Comparison of ENCODE assay signal across 21 cellular contexts in genomic region chr17:16484445-16485169, GRCh38. TPM values are rescaled to one million over a fixed set of nuclear protein-coding genes. Genes with fewer than 3 reads are reported as not detected.
DNase-seq lines count a peak whose midpoint lies in the region; ATAC-seq and TF ChIP-seq lines count a peak whose summit lies in the region.
"Had no signal": no experiment of that assay in that cellular context is flagged by ENCODE, and none has a peak within 500 bp of the region (broad histone marks: within the 10 kb centered on the region; RNA-seq: fewer than 3 reads in every experiment).

No MANE protein-coding gene starts in this region.

- H4K20me1 ChIP-seq in fibroblast of lung (ENCODE audit: control insufficient read depth, extremely low read depth, insufficient read depth, low read length): no peaks in the 10 kb centered on the region

- no peak overlapping the region for H3K27ac ChIP-seq in fibroblast of lung (ENCODE audit: insufficient read depth, low read length)
- H3K27ac ChIP-seq in brain microvascular endothelial cell: no peak overlapping the region
- H3K27ac ChIP-seq: colonic mucosa had no signal

- H3K27me3 ChIP-seq in NT2/D1 (ENCODE audit: insufficient read depth, insufficient read length) (no peaks in the 10 kb centered on the region), fibroblast of lung (ENCODE audit: control insufficient read depth, insufficient read depth, low read length) (no peaks in the 10 kb centered on the region), brain microvascular endothelial cell (replicated peaks) (no peaks in the 10 kb centered on the region)
- H3K27me3 ChIP-seq: BE2C, colonic mucosa had no signal

- peak overlapping the region; percentile 49 for H3K9ac ChIP-seq in ES-I3 (ENCODE audit: low read depth, low read length)
- peak overlapping the region; percentile 50 for H3K9ac ChIP-seq in NT2/D1 (ENCODE audit: insufficient read length, low read depth)
- H3K9ac ChIP-seq in fibroblast of lung (ENCODE audit: insufficient read depth, low read length): no peak overlapping the region

- no peaks in the 10 kb centered on the region for H3K27me3 Mint-ChIP-seq in progenitor cell of endocrine pancreas
- H3K27me3 Mint-ChIP-seq in type B pancreatic cell: peaks cover 21% of the 10 kb centered on the region
- H3K27me3 Mint-ChIP-seq: activated naive CD8-positive, alpha-beta T cell had no signal

- no peak for ATAC-seq in HG02678 (IDR thresholded peaks at IDR 0.05; ENCODE audit: unreplicated experiment)

- H2AFZ ChIP-seq in fibroblast of lung (ENCODE audit: low read length): peak overlapping the region; percentile 80

- H3K4me1 ChIP-seq in ES-I3 (ENCODE audit: insufficient read depth, low read length): peaks cover 42% of the 10 kb centered on the region
- peaks cover 26% of the 10 kb centered on the region for H3K4me1 ChIP-seq in NT2/D1 (ENCODE audit: insufficient read depth, insufficient read length)
- peaks cover 15% of the 10 kb centered on the region for H3K4me1 ChIP-seq in fibroblast of lung (ENCODE audit: control insufficient read depth, extremely low read depth, insufficient read depth, low read length)
- H3K4me1 ChIP-seq: BE2C had no signal

- H3K27ac Mint-ChIP-seq in progenitor cell of endocrine pancreas (peak overlapping the region; percentile 69), type B pancreatic cell (no peak overlapping the region)
- H3K27ac Mint-ChIP-seq: activated naive CD8-positive, alpha-beta T cell had no signal

- peak overlapping the region; percentile 78 for H3K4me2 ChIP-seq in fibroblast of lung (ENCODE audit: extremely low read depth, insufficient read depth, low read length)

- H3K4me1 Mint-ChIP-seq in progenitor cell of endocrine pancreas (ENCODE audit: low read depth) (peaks cover 25% of the 10 kb centered on the region), type B pancreatic cell (ENCODE audit: unreplicated experiment) (peaks cover 21% of the 10 kb centered on the region)

- DNase-seq in NT2/D1 (ENCODE audit: low read depth, low spot score) (no peak), fibroblast of lung (ENCODE audit: low read depth in 2 of 2) (no peak), progenitor cell of endocrine pancreas (ENCODE audit: low spot score, unreplicated experiment) (no peak), foreskin melanocyte (no peak), type B pancreatic cell (ENCODE audit: extremely low spot score, unreplicated experiment) (no peak), brain microvascular endothelial cell (no peak)
- DNase-seq: activated CD4-positive, alpha-beta T cell treated with anti-CD3 and anti-CD28 coated beads for 1 hour; activated T-cell treated with anti-CD3 and anti-CD28 coated beads for 4 hours; BE2C; colonic mucosa; KG1; NCI-H1436 treated with DMSO at 0.1 percent for 48 hours; NCI-H524; RPMI8226; stimulated activated CD4-positive, alpha-beta T cell treated with anti-CD3 and anti-CD28 coated beads, Interleukin-2, amount 100 ng/mL, for 24 hours; stimulated activated CD8-positive, alpha-beta memory T cell treated with anti-CD3 and anti-CD28 coated beads, Interleukin-4, amount 100 ng/mL, for 48 hours; T-helper 1 cell; trophoblast cell had no signal

- H3K9me3 ChIP-seq in ES-I3 (ENCODE audit: control insufficient read depth, insufficient read depth, low read length) (no peaks in the 10 kb centered on the region), NT2/D1 (ENCODE audit: insufficient read depth, low read length) (no peaks in the 10 kb centered on the region), fibroblast of lung (ENCODE audit: control insufficient read depth, insufficient read depth, low read depth, low read length) (no peaks in the 10 kb centered on the region)
- H3K9me3 ChIP-seq: BE2C, colonic mucosa had no signal

- no peak overlapping the region for H3K4me3 ChIP-seq in NT2/D1 (ENCODE audit: insufficient read length, low read depth)
- peak overlapping the region in 2 of 4 experiments; percentile 14 to 45 for H3K4me3 ChIP-seq in fibroblast of lung (replicated peaks in 1 of 4; ENCODE audit: control extremely low read depth in 1 of 4, insufficient read depth in 1 of 4, low read depth in 3 of 4, low read length in 4 of 4)
- H3K4me3 ChIP-seq in brain microvascular endothelial cell (ENCODE audit: low read depth, low read length): no peak overlapping the region
- H3K4me3 ChIP-seq: colonic mucosa had no signal

- H3K79me2 ChIP-seq in fibroblast of lung (ENCODE audit: control insufficient read depth, insufficient read depth, low read length): no peaks in the 10 kb centered on the region

- H3K9me3 Mint-ChIP-seq in progenitor cell of endocrine pancreas (ENCODE audit: low read depth): no peaks in the 10 kb centered on the region
- no peaks in the 10 kb centered on the region for H3K9me3 Mint-ChIP-seq in type B pancreatic cell

- H3K4me3 Mint-ChIP-seq in progenitor cell of endocrine pancreas (ENCODE audit: low read depth): peak overlapping the region; percentile 47
- no peak overlapping the region for H3K4me3 Mint-ChIP-seq in type B pancreatic cell
- H3K4me3 Mint-ChIP-seq: activated naive CD8-positive, alpha-beta T cell had no signal

- no peak for TF ChIP-seq CTCF in fibroblast of lung (conservative IDR thresholded peaks at IDR 0.05 in 1 of 2, IDR thresholded peaks at IDR 0.05 in 1 of 2; ENCODE audit: low read depth in 1 of 2, low read length in 2 of 2)
- TF ChIP-seq CTCF in progenitor cell of endocrine pancreas (IDR thresholded peaks at IDR 0.05; ENCODE audit: unreplicated experiment): no peak
- TF ChIP-seq CTCF in type B pancreatic cell (conservative IDR thresholded peaks at IDR 0.05): no peak
- no peak for TF ChIP-seq CTCF in brain microvascular endothelial cell (IDR thresholded peaks at IDR 0.05; ENCODE audit: low read depth, low read length, missing control alignments)

- in situ Hi-C loops in brain microvascular endothelial cell (cut with HindIII; ENCODE audit: low pct_ligation_motif_present, low sequenced_read_pairs): no loop called here

- H3K36me3 Mint-ChIP-seq in progenitor cell of endocrine pancreas (ENCODE audit: insufficient read depth): no peaks in the 10 kb centered on the region
- H3K36me3 Mint-ChIP-seq in type B pancreatic cell: no peaks in the 10 kb centered on the region
- H3K36me3 Mint-ChIP-seq: activated naive CD8-positive, alpha-beta T cell had no signal

- no peaks in the 10 kb centered on the region for H3K36me3 ChIP-seq in ES-I3 (ENCODE audit: insufficient read depth, low read length)
- H3K36me3 ChIP-seq in NT2/D1 (ENCODE audit: insufficient read depth, insufficient read length, low read length): no peaks in the 10 kb centered on the region
- H3K36me3 ChIP-seq in fibroblast of lung (ENCODE audit: control insufficient read depth, insufficient read depth, low read length): no peaks in the 10 kb centered on the region
- H3K36me3 ChIP-seq in brain microvascular endothelial cell (replicated peaks): no peaks in the 10 kb centered on the region
- H3K36me3 ChIP-seq: BE2C, colonic mucosa had no signal

RNA-seq across cellular contexts. Expression of gene LRRC75A, which starts 7.4 kb away (rescaled TPM):
- total RNA-seq in fibroblast of lung: 2.1 and 3.1 TPM in 2 replicates
- 0.64 and 1.7 TPM in 2 replicates for polyA plus RNA-seq in fibroblast of lung
- polyA plus RNA-seq in fibroblast of lung (2012): 1.4 and 2.4 TPM in 2 replicates
- 0.82 and 1.7 TPM in 2 replicates for polyA minus RNA-seq in fibroblast of lung (ENCODE audit: low replicate concordance)
- total RNA-seq in progenitor cell of endocrine pancreas: 8.5 and 9.7 TPM in 2 replicates
- total RNA-seq in type B pancreatic cell (ENCODE audit: low replicate concordance): 2.9 and 4.5 TPM in 2 replicates
